In genomic region chr22:50342651-50343540, GRCh38 we compare ENCODE assay signal across 8 cellular contexts. TPM values are rescaled to one million over a fixed set of nuclear protein-coding genes. Genes with fewer than 3 reads are reported as not detected.
DNase-seq lines count a peak whose midpoint lies in the region; ATAC-seq and TF ChIP-seq lines count a peak whose summit lies in the region.

Gene PPP6R2, plus strand, starts transcription at chr22:50343327. Its CDS starts 50,582 bp downstream, at chr22:50393909.

- H3K27ac Mint-ChIP-seq in naive B cell = peak within 1 kb of the TSS; percentile 85 to 97 (median 96)
- peak within 1 kb of the TSS; percentile 86 for H3K27ac Mint-ChIP-seq in stimulated activated effector memory CD8-positive, alpha-beta T cell treated with anti-CD3 and anti-CD28 coated beads, Interleukin-12 subunit alpha, Interleukin-12 subunit beta, amount 100 ng/mL, for 72 hours

- DNase-seq in AG20443 (ENCODE audit: low spot score) (peak; percentile 97), OCI-M1 (lab: John Stamatoyannopoulos, UW) (peak; percentile 79), esophagus squamous epithelium (lab: John Stamatoyannopoulos, UW) (no peak), naive B cell (peak; percentile 85)
- peak; percentile 94 to 95 for DNase-seq in activated T-cell treated with anti-CD3 and anti-CD28 coated beads, Interleukin-2, amount 50 U/mL, for 48 hours
- peak; percentile 94 to 95 for DNase-seq in stimulated activated effector memory CD8-positive, alpha-beta T cell treated with anti-CD3 and anti-CD28 coated beads, Interleukin-12 subunit alpha, Interleukin-12 subunit beta, amount 100 ng/mL, for 72 hours (ENCODE audit: low spot score in 2 of 2)

- H3K36me3 Mint-ChIP-seq in naive B cell = no peaks in the 10 kb centered on the region
- H3K36me3 Mint-ChIP-seq in stimulated activated effector memory CD8-positive, alpha-beta T cell treated with anti-CD3 and anti-CD28 coated beads, Interleukin-12 subunit alpha, Interleukin-12 subunit beta, amount 100 ng/mL, for 72 hours = peaks cover 4% of the 10 kb centered on the region

- ATAC-seq in GM19025 (IDR thresholded peaks at IDR 0.05; ENCODE audit: low read depth, unreplicated experiment) (peak; percentile 79), HG03342 (IDR thresholded peaks at IDR 0.05; ENCODE audit: unreplicated experiment) (peak; percentile 63), naive B cell (ENCODE audit: low read depth in 2 of 2) (peak; percentile 83 to 86)
- peak; percentile 83 for ATAC-seq in stimulated activated effector memory CD8-positive, alpha-beta T cell treated with anti-CD3 and anti-CD28 coated beads, Interleukin-12 subunit alpha, Interleukin-12 subunit beta, amount 100 ng/mL, for 72 hours

- intact Hi-C loops in esophagus squamous epithelium (cut with DNase I) = loop anchor here (2.0 to 5.0 kb wide), 2 partner anchors 66 to 96 kb away; partner anchors contain the start of gene TUBGCP6

- H3K4me3 ChIP-seq in esophagus squamous epithelium = peak within 1 kb of the TSS; percentile 72 to 98 (median 96)

- TF ChIP-seq CTCF in esophagus squamous epithelium (IDR thresholded peaks at IDR 0.05) = peak in 2 of 6 experiments; percentile 7 to 10

- WGBS in esophagus squamous epithelium, 2 donors = 0 to 1% methylated on average over 15 to 20 of the region's 87 CpGs

- H3K4me1 ChIP-seq in esophagus squamous epithelium = peaks cover 15 to 35% (median 17%) of the 10 kb centered on the region in 3 donors

- peaks cover 0 to 13% (median 7%) of the 10 kb centered on the region in 3 donors for H3K4me1 Mint-ChIP-seq in naive B cell
- peaks cover 6% of the 10 kb centered on the region for H3K4me1 Mint-ChIP-seq in stimulated activated effector memory CD8-positive, alpha-beta T cell treated with anti-CD3 and anti-CD28 coated beads, Interleukin-12 subunit alpha, Interleukin-12 subunit beta, amount 100 ng/mL, for 72 hours

- peak within 1 kb of the TSS; percentile 85 to 96 (median 92) for H3K27ac ChIP-seq in esophagus squamous epithelium

- H3K4me3 Mint-ChIP-seq in naive B cell = peak within 1 kb of the TSS; percentile 79 to 96 (median 90)
- H3K4me3 Mint-ChIP-seq in stimulated activated effector memory CD8-positive, alpha-beta T cell treated with anti-CD3 and anti-CD28 coated beads, Interleukin-12 subunit alpha, Interleukin-12 subunit beta, amount 100 ng/mL, for 72 hours = peak within 1 kb of the TSS; percentile 78

- no peaks in the 10 kb centered on the region for H3K36me3 ChIP-seq in esophagus squamous epithelium

- peak in 1 of 4 donors; percentile 32 for TF ChIP-seq POLR2A in esophagus squamous epithelium (IDR thresholded peaks at IDR 0.05)

- H3K9me3 Mint-ChIP-seq in naive B cell = no peaks in the 10 kb centered on the region
- H3K9me3 Mint-ChIP-seq in stimulated activated effector memory CD8-positive, alpha-beta T cell treated with anti-CD3 and anti-CD28 coated beads, Interleukin-12 subunit alpha, Interleukin-12 subunit beta, amount 100 ng/mL, for 72 hours = no peaks in the 10 kb centered on the region

- H3K9me3 ChIP-seq in esophagus squamous epithelium = no peaks in the 10 kb centered on the region

- H3K27me3 Mint-ChIP-seq in naive B cell = no peaks in the 10 kb centered on the region

- no peaks in the 10 kb centered on the region for H3K27me3 ChIP-seq in esophagus squamous epithelium

RNA-seq across cellular contexts. Expression of gene PPP6R2, which starts in this region (rescaled TPM):
- 10 to 100 TPM; 35.6 to 50.8 (median 45.6) TPM for total RNA-seq in esophagus squamous epithelium
- 10 to 100 TPM; 11.9 to 28.1 (median 16.2) TPM for polyA plus RNA-seq in naive B cell (ENCODE audit: low read depth in 6 of 6)
